ENCODE assay signal across 10 cellular contexts in the genomic region with DNA sequence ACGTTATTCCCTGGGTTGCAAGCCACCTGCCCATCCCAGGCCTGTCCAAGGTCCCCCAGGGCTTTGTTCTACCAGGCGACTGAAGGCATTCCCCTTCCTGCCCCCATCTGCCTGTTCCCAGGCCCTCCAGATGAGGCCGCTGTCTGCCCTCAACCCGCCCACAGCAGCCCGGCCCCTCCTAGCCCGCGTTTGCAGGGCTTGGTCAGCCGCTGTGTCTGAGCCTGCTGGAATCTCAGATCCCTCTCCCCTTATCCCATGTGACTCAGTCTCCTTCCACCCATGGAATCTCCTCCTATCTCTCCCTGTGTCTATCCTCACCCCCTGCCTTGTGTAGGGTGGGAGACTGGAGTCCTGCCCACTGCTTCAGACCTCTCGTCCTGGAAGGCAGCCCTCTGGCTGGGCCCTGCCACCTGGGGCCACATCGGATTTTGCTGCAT.
A peak's percentile ranks its signal among the peaks of the same experiment; 100 is the strongest.
DNase-seq lines count a peak whose midpoint lies in the region; ATAC-seq, FAIRE-seq and TF ChIP-seq lines count a peak whose summit lies in the region.
"Had no signal": no experiment of that assay in that cellular context is flagged by ENCODE, and none has a peak within 500 bp of the region (broad histone marks: within the 10 kb centered on the region; RNA-seq: fewer than 3 reads in every experiment).

No MANE protein-coding gene starts in this region.

- no peak overlapping the region for H3K9ac ChIP-seq in endothelial cell of umbilical vein (replicated peaks; ENCODE audit: extremely low read depth, insufficient read depth, low read length)
- no peak overlapping the region for H3K9ac ChIP-seq in neural progenitor cell

- H3K9me3 ChIP-seq in endothelial cell of umbilical vein (replicated peaks; ENCODE audit: control insufficient read depth, insufficient read depth, low read length): no peaks in the 10 kb centered on the region
- H3K9me3 ChIP-seq in neural progenitor cell (ENCODE audit: low read depth): no peaks in the 10 kb centered on the region
- H3K9me3 ChIP-seq in upper lobe of left lung: no peaks in the 10 kb centered on the region
- H3K9me3 ChIP-seq: thoracic aorta had no signal

- H3K4me3 Mint-ChIP-seq in activated CD8-positive, alpha-beta T cell treated with anti-CD3 and anti-CD28 coated beads, Interleukin-2, amount 10 ng/mL, durations not matched to agents 7 days and 5 days: no peak overlapping the region
- H3K4me3 Mint-ChIP-seq in neural progenitor cell: peak overlapping the region; percentile 64

- peak; percentile 54 for FAIRE-seq in endothelial cell of umbilical vein (lab: Jason Lieb, UNC)

- intact Hi-C loops in endothelial cell of umbilical vein (cut with micrococcal nuclease): loop anchor here (1.0 to 5.0 kb wide), 2 partner anchors 185 to 242 kb away; a partner anchor contains a TSS

- POLR2A ChIA-PET in GM10248 (lab: Yijun Ruan, JAX): no interaction called here
- POLR2A ChIA-PET in activated CD8-positive, alpha-beta T cell treated with anti-CD3 and anti-CD28 coated beads, Interleukin-2, amount 10 ng/mL, durations not matched to agents 7 days and 5 days (lab: Charles Lee): no interaction called here
- POLR2A ChIA-PET in endothelial cell of umbilical vein (lab: Charles Lee): no interaction called here

- H3K4me3 ChIP-seq in endothelial cell of umbilical vein (replicated peaks in 1 of 3; ENCODE audit: insufficient read depth in 1 of 3, low read depth in 1 of 3, low read length in 3 of 3): no peak overlapping the region
- H3K4me3 ChIP-seq in neural progenitor cell: no peak overlapping the region
- H3K4me3 ChIP-seq in upper lobe of left lung: no peak overlapping the region
- H3K4me3 ChIP-seq: SK-N-MC, thoracic aorta had no signal

- no peaks in the 10 kb centered on the region for H3K79me2 ChIP-seq in endothelial cell of umbilical vein (ENCODE audit: control insufficient read depth, insufficient read depth, low read length)
- H3K79me2 ChIP-seq in neural progenitor cell (ENCODE audit: low read depth): no peaks in the 10 kb centered on the region

- H3K4me2 ChIP-seq in endothelial cell of umbilical vein (ENCODE audit: insufficient read depth, low read length) (no peak overlapping the region), neural progenitor cell (peak overlapping the region; percentile 42)

- DNase-seq in GM10248 (ENCODE audit: extremely low spot score) (peak; percentile 86), NCI-H526 (lab: John Stamatoyannopoulos, UW) (peak; percentile 28 to 86), endothelial cell of umbilical vein (ENCODE audit: low read depth, low spot score) (peak; percentile 40), neural progenitor cell (ENCODE audit: low spot score) (peak; percentile 89), upper lobe of left lung (peak; percentile 46 to 87), NCI-H2081 (lab: John Stamatoyannopoulos, UW) (no peak)
- peak; percentile 77 for DNase-seq in activated CD8-positive, alpha-beta T cell treated with anti-CD3 and anti-CD28 coated beads, Interleukin-2, amount 10 ng/mL, durations not matched to agents 7 days and 5 days

- H3K27ac ChIP-seq in endothelial cell of umbilical vein (ENCODE audit: insufficient read depth, low read depth, low read length): no peak overlapping the region
- no peak overlapping the region for H3K27ac ChIP-seq in neural progenitor cell
- no peak overlapping the region for H3K27ac ChIP-seq in upper lobe of left lung
- H3K27ac ChIP-seq: SK-N-MC, thoracic aorta had no signal

- H3K4me1 ChIP-seq in endothelial cell of umbilical vein (ENCODE audit: control insufficient read depth, extremely low read depth, insufficient read depth, low read length) (no peaks in the 10 kb centered on the region), neural progenitor cell (peaks cover 7% of the 10 kb centered on the region), upper lobe of left lung (peaks cover 0 to 7% (median 2%) of the 10 kb centered on the region in 4 donors)

- WGBS in upper lobe of left lung, 2 donors: 19 to 42% methylated on average over 9 to 10 of the region's 10 CpGs

- TF ChIP-seq EP300 in upper lobe of left lung (IDR thresholded peaks at IDR 0.05): no peak

- peaks cover 8% of the 10 kb centered on the region for H3F3A ChIP-seq in neural progenitor cell (ENCODE audit: low read depth)

- no peaks in the 10 kb centered on the region for H3K36me3 ChIP-seq in endothelial cell of umbilical vein (ENCODE audit: control insufficient read depth in 2 of 2, extremely low read depth in 1 of 2, insufficient read depth in 2 of 2, low read length in 2 of 2)
- H3K36me3 ChIP-seq in neural progenitor cell: no peaks in the 10 kb centered on the region
- no peaks in the 10 kb centered on the region for H3K36me3 ChIP-seq in upper lobe of left lung
- H3K36me3 ChIP-seq: thoracic aorta had no signal

- ATAC-seq in activated CD8-positive, alpha-beta T cell treated with anti-CD3 and anti-CD28 coated beads, Interleukin-2, amount 10 ng/mL, durations not matched to agents 7 days and 5 days: peak; percentile 94
- peak; percentile 28 to 87 for ATAC-seq in upper lobe of left lung (ENCODE audit: low FRiP score in 2 of 2)
- ATAC-seq in GM19035 (IDR thresholded peaks at IDR 0.05; ENCODE audit: unreplicated experiment): no peak

- CTCF ChIA-PET in GM10248 (lab: Yijun Ruan, JAX): interaction anchor here (0.9 to 4.1 kb wide), 3 partner anchors 241 to 246 kb away, joined by 3 to 43 read pairs (median 5); no protein-coding TSS in a partner anchor
- CTCF ChIA-PET in activated CD8-positive, alpha-beta T cell treated with anti-CD3 and anti-CD28 coated beads, Interleukin-2, amount 10 ng/mL, durations not matched to agents 7 days and 5 days (lab: Charles Lee): interaction anchor here (1.0 to 4.2 kb wide), 6 partner anchors 27 to 247 kb away, joined by 3 to 55 read pairs (median 4); no protein-coding TSS in a partner anchor
- CTCF ChIA-PET in endothelial cell of umbilical vein (lab: Charles Lee): interaction anchor here (1.0 to 2.9 kb wide), 2 partner anchors 230 to 242 kb away, joined by 3 to 25 read pairs; no protein-coding TSS in a partner anchor

- no peaks in the 10 kb centered on the region for H3K9me3 Mint-ChIP-seq in activated CD8-positive, alpha-beta T cell treated with anti-CD3 and anti-CD28 coated beads, Interleukin-2, amount 10 ng/mL, durations not matched to agents 7 days and 5 days (ENCODE audit: insufficient read depth)
- peaks cover 6% of the 10 kb centered on the region for H3K9me3 Mint-ChIP-seq in neural progenitor cell

- H4K20me1 ChIP-seq in endothelial cell of umbilical vein (replicated peaks; ENCODE audit: control insufficient read depth, extremely low read depth, insufficient read depth, low read length) (no peaks in the 10 kb centered on the region), neural progenitor cell (ENCODE audit: low read depth) (no peaks in the 10 kb centered on the region)

- no peaks in the 10 kb centered on the region for H3K27me3 ChIP-seq in endothelial cell of umbilical vein (ENCODE audit: control insufficient read depth in 2 of 2, insufficient read depth in 2 of 2, low read length in 2 of 2)
- H3K27me3 ChIP-seq in neural progenitor cell: no peaks in the 10 kb centered on the region
- H3K27me3 ChIP-seq in upper lobe of left lung: no peaks in the 10 kb centered on the region

- BruUV-seq in endothelial cell of umbilical vein (replicated peaks; lab: Mats Ljungman, UMichigan): no TSS peak

- H3K36me3 Mint-ChIP-seq in activated CD8-positive, alpha-beta T cell treated with anti-CD3 and anti-CD28 coated beads, Interleukin-2, amount 10 ng/mL, durations not matched to agents 7 days and 5 days (ENCODE audit: low read depth): no peaks in the 10 kb centered on the region
- H3K36me3 Mint-ChIP-seq in neural progenitor cell: no peaks in the 10 kb centered on the region

- peaks cover 17% of the 10 kb centered on the region for H3K4me1 Mint-ChIP-seq in activated CD8-positive, alpha-beta T cell treated with anti-CD3 and anti-CD28 coated beads, Interleukin-2, amount 10 ng/mL, durations not matched to agents 7 days and 5 days (ENCODE audit: low read depth)
- peaks cover 28% of the 10 kb centered on the region for H3K4me1 Mint-ChIP-seq in neural progenitor cell

- dilution Hi-C loops in endothelial cell of umbilical vein (cut with MboI; ENCODE audit: extremely low pct_ligation_motif_present, low sequenced_read_pairs): no loop called here

- no peak overlapping the region for H2AFZ ChIP-seq in endothelial cell of umbilical vein (ENCODE audit: low read depth, low read length)
- peak overlapping the region; percentile 92 for H2AFZ ChIP-seq in neural progenitor cell (replicated peaks)

- no peak for TF ChIP-seq POLR2A in endothelial cell of umbilical vein (IDR thresholded peaks at IDR 0.05; ENCODE audit: low read depth, low read length)
- TF ChIP-seq POLR2A in upper lobe of left lung (IDR thresholded peaks at IDR 0.05): no peak

- H3K27me3 Mint-ChIP-seq in activated CD8-positive, alpha-beta T cell treated with anti-CD3 and anti-CD28 coated beads, Interleukin-2, amount 10 ng/mL, durations not matched to agents 7 days and 5 days (ENCODE audit: low read depth): no peaks in the 10 kb centered on the region
- H3K27me3 Mint-ChIP-seq in neural progenitor cell (ENCODE audit: insufficient read depth, low read depth): peaks cover 14% of the 10 kb centered on the region

- TF ChIP-seq CTCF in GM10248 (IDR thresholded peaks at IDR 0.05; ENCODE audit: control extremely low read depth, extremely low read depth, low read depth, missing control alignments) (peak; percentile 79), endothelial cell of umbilical vein (IDR thresholded peaks at IDR 0.05; ENCODE audit: extremely low read depth in 1 of 2, insufficient read depth in 1 of 2, low read depth in 1 of 2, low read length in 2 of 2) (peak; percentile 54 to 86), neural progenitor cell (IDR thresholded peaks at IDR 0.05) (peak; percentile 79), upper lobe of left lung (IDR thresholded peaks at IDR 0.05) (peak in 5 of 6 experiments; percentile 39 to 53 (median 53))

- H3K27ac Mint-ChIP-seq in activated CD8-positive, alpha-beta T cell treated with anti-CD3 and anti-CD28 coated beads, Interleukin-2, amount 10 ng/mL, durations not matched to agents 7 days and 5 days: peak overlapping the region; percentile 7
- H3K27ac Mint-ChIP-seq in neural progenitor cell: peak overlapping the region; percentile 90

- no peaks in the 10 kb centered on the region for H3K9me1 ChIP-seq in endothelial cell of umbilical vein (replicated peaks; ENCODE audit: control insufficient read depth, extremely low read depth, insufficient read depth, low read length)

TF ChIP-seq in endothelial cell of umbilical vein, 7 proteins besides CTCF, POLR2A, EP300 and RAD21 (continues in another document):
- TF ChIP-seq POLR2AphosphoS5 (IDR thresholded peaks at IDR 0.05; ENCODE audit: insufficient read depth, low read depth, low read length) (no peak), JUN (IDR thresholded peaks at IDR 0.05; ENCODE audit: borderline replicate concordance, insufficient read depth, insufficient read length, low read depth) (no peak), EZH2 (IDR thresholded peaks at IDR 0.05; ENCODE audit: borderline replicate concordance, low read depth, low read length, severe bottlenecking) (no peak), MYC (IDR thresholded peaks at IDR 0.05; ENCODE audit: low read depth, low read length) (no peak), GATA2 (IDR thresholded peaks at IDR 0.05; ENCODE audit: insufficient read depth, insufficient read length, low read depth, low read length) (no peak), FOS (IDR thresholded peaks at IDR 0.05; ENCODE audit: borderline replicate concordance, insufficient read depth, low read length) (no peak)

Comparison
In these comparisons a context has a peak if more than half of its experiments do, and no peak if none do; other contexts are left out.
1. DNase-seq: peak in GM10248 (single experiment), NCI-H526 (2 of 2), activated CD8-positive, alpha-beta T cell treated with anti-CD3 and anti-CD28 coated beads, Interleukin-2, amount 10 ng/mL, durations not matched to agents 7 days and 5 days (single experiment), endothelial cell of umbilical vein (single experiment), neural progenitor cell (single experiment) and upper lobe of left lung (2 of 2); none in NCI-H2081 (0 of 2).
2. Peak in every context shown above with its lines, with median percentiles within 50 percentile points of each other: CTCF ChIP-seq.